ENCODE assay signal across 1 cellular context in genomic region chr16:21953541-21953902, GRCh38.
TF ChIP-seq lines count a peak whose summit lies in the region.

No MANE protein-coding gene starts in this region.

TF ChIP-seq in K562, 482 proteins besides CTCF, POLR2A, EP300 and RAD21 (continued from another document):
- TF ChIP-seq MLLT1 (IDR thresholded peaks at IDR 0.05), result 0 out of 4 replicates have a peak, but pooled peaks of 1 of the 2 experiments have one; percentile 14
- no peak for TF ChIP-seq RBM25 (IDR thresholded peaks at IDR 0.05; ENCODE audit: low read depth, low read length, severe bottlenecking)
- TF ChIP-seq NCOA4 (IDR thresholded peaks at IDR 0.05; ENCODE audit: partially characterized antibody), result peak; percentile 43
- TF ChIP-seq ZFX (CRISPR knock-in tag; IDR thresholded peaks at IDR 0.05), result peak; percentile 37
- no peak for TF ChIP-seq XRCC3 (IDR thresholded peaks at IDR 0.05)
- no peak for TF ChIP-seq PBX2 (CRISPR knock-in tag; IDR thresholded peaks at IDR 0.05; ENCODE audit: low read depth)
- no peak for TF ChIP-seq PBX2 (tag; conservative IDR thresholded peaks at IDR 0.05; ENCODE audit: low read depth)
- no peak for TF ChIP-seq HBP1 (CRISPR knock-in tag; IDR thresholded peaks at IDR 0.05)
- no peak for TF ChIP-seq MXI1 (IDR thresholded peaks at IDR 0.05; ENCODE audit: low read depth, low read length)
- no peak for TF ChIP-seq ZNF23 (CRISPR knock-in tag; IDR thresholded peaks at IDR 0.05)
- no peak for TF ChIP-seq LCOR (CRISPR knock-in tag; IDR thresholded peaks at IDR 0.05)
- TF ChIP-seq MYC (IDR thresholded peaks at IDR 0.05; ENCODE audit: low read depth, low read length), result no peak
- no peak for TF ChIP-seq MYC (CRISPR knock-in tag; IDR thresholded peaks at IDR 0.05; ENCODE audit: borderline replicate concordance, low read depth)
- no peak for TF ChIP-seq CCAR2 (IDR thresholded peaks at IDR 0.05; ENCODE audit: low read depth, low read length)
- 0 out of 2 replicates have a peak, but pooled peaks have one; percentile 18 for TF ChIP-seq SMARCE1 (IDR thresholded peaks at IDR 0.05)
- TF ChIP-seq ZNF41 (CRISPR knock-in tag; conservative IDR thresholded peaks at IDR 0.05), result no peak
- no peak for TF ChIP-seq ZNF282 (CRISPR knock-in tag; IDR thresholded peaks at IDR 0.05)
- TF ChIP-seq GTF2E2 (tag; IDR thresholded peaks at IDR 0.05), result peak; percentile 20; the same call in 1 of the 2 replicates
- TF ChIP-seq PHB2 (IDR thresholded peaks at IDR 0.05; ENCODE audit: low read depth), result peak; percentile 37; the same call in 1 of the 2 replicates
- TF ChIP-seq AFF1 (IDR thresholded peaks at IDR 0.05; ENCODE audit: low read depth in 1 of 2, partially characterized antibody in 2 of 2), result no peak
- TF ChIP-seq RBFOX2 (IDR thresholded peaks at IDR 0.05; ENCODE audit: low read depth, low read length), result peak; percentile 8; the same call in 1 of the 2 replicates
- no peak for TF ChIP-seq NR1H2 (CRISPR knock-in tag; IDR thresholded peaks at IDR 0.05)
- TF ChIP-seq ARNT (IDR thresholded peaks at IDR 0.05), result 0 out of 4 replicates have a peak, but pooled peaks of 1 of the 2 experiments have one; percentile 41
